Comparison of ENCODE assay signal across 17 cellular contexts in the genomic region with DNA sequence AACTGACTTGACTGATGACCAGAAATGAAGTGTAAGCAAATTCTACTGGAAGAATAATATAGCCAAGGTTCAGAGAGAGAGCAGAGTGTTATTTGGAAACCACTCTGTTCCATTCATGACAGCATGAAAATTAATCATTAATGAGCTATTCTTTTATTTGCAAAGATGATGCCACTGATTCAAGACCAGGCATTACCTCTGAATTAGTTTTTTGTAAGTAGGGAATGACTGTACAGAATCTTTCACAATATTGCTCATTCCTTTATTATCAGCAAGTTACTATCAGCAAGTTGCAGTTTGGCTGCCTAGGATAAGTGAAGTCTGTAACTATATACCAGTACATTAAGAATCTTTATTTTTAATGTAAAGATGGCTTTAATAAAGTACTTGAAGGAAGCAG.
"Had no signal": no experiment of that assay in that cellular context is flagged by ENCODE, and none has a peak within 500 bp of the region (broad histone marks: within the 10 kb centered on the region; RNA-seq: fewer than 3 reads in every experiment).

No MANE protein-coding gene starts in this region.

- H3K9me3 ChIP-seq: pancreas, upper lobe of right lung had no signal

- H3K4me3 ChIP-seq: hepatocyte, lower lobe of right lung, pancreas, SK-N-MC, spleen, upper lobe of right lung had no signal

- DNase-seq: activated CD4-positive, alpha-beta memory T cell treated with anti-CD3 and anti-CD28 coated beads, Interleukin-2, amount 10 ng/mL, durations not matched to agents 7 days and 5 days; activated CD4-positive, alpha-beta T cell treated with anti-CD3 and anti-CD28 coated beads for 48 hours; activated CD8-positive, alpha-beta memory T cell treated with anti-CD3 and anti-CD28 coated beads, Interleukin-2, amount 10 ng/mL, durations not matched to agents 7 days and 5 days; activated naive CD8-positive, alpha-beta T cell treated with anti-CD3 and anti-CD28 coated beads for 36 hours; dermis blood vessel endothelial cell; effector memory CD4-positive, alpha-beta T cell; lower lobe of right lung; natural killer cell; pancreas; spleen; stimulated activated naive B cell treated with anti-CD40 and anti-IgM and Interleukin-4, amounts not matched to agents 10 μg/mL and 1 μg/mL and 100 μg/mL, for 72 hours; upper lobe of right lung had no signal

- H3K36me3 ChIP-seq: lower lobe of right lung, neutrophil, pancreas, spleen, upper lobe of right lung had no signal

- H3K4me1 ChIP-seq: lower lobe of right lung, pancreas, spleen, upper lobe of right lung had no signal

- ATAC-seq: activated CD8-positive, alpha-beta memory T cell treated with anti-CD3 and anti-CD28 coated beads, Interleukin-2, amount 10 ng/mL, durations not matched to agents 7 days and 5 days; lower lobe of right lung; natural killer cell; pancreas; sciatic nerve; stimulated activated naive B cell treated with anti-CD40 and anti-IgM and Interleukin-4, amounts not matched to agents 10 μg/mL and 1 μg/mL and 100 μg/mL, for 72 hours; upper lobe of right lung; WTC11 had no signal

- H3K27me3 ChIP-seq: hepatocyte, neutrophil, pancreas, spleen, upper lobe of right lung had no signal
